Comparison of ENCODE assay signal across 8 cellular contexts in the genomic region with DNA sequence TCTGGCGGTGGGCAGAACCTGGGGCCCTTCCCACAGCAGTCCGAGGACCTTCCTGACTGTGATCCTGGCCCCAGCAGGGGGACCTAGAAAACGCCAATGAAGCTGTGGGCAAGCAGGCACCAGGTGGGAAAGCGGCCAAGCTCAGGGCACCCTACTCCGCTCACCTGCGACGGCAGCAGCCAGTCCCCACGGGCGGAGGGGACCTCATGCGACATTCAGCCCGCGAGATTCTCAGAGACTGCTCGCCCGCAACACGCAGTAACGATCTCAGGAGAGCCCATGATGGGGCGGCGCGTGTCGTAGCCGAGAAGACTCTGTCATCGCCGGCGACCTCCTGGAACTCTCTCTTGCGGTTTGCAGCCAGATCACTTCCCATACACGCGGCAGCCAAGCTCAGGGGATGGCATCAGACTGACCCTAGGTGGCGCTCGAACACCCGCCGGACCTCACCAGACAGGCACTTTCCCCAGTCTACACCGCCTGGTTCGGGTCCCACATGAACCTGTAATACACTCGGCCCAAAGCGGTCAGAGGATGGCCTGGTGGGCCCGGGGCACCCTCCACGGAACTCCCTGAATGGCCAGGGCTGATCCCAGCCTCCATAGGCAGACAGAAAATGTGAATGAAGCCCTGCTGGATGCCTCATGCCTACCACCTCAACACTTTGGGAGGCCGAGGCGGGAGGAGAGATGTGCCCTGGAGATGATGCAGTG. TPM values are rescaled to one million over a fixed set of nuclear protein-coding genes. Genes with fewer than 3 reads are reported as not detected.
DNase-seq lines count a peak whose midpoint lies in the region; ATAC-seq and TF ChIP-seq lines count a peak whose summit lies in the region.

No MANE protein-coding gene starts in this region.

- peak; percentile 93 for ATAC-seq in activated CD8-positive, alpha-beta T cell treated with anti-CD3 and anti-CD28 coated beads for 36 hours

- H3K36me3 ChIP-seq in BLaER1 treated with 17β-estradiol and CSF1 and Interleukin-3, amounts not matched to agents 10 nM and 100 nM: peaks cover 7 to 53% (median 15%) of the 10 kb centered on the region in 11 experiments; a peak in 18 of 22 replicates
- H3K36me3 ChIP-seq in effector memory CD4-positive, alpha-beta T cell (ENCODE audit: control insufficient read depth, insufficient read depth, low read length): no peaks in the 10 kb centered on the region

- intact Hi-C loops in activated CD8-positive, alpha-beta T cell treated with anti-CD3 and anti-CD28 coated beads for 36 hours (cut with micrococcal nuclease): no loop called here

- H3K36me3 Mint-ChIP-seq in activated CD8-positive, alpha-beta T cell treated with anti-CD3 and anti-CD28 coated beads for 36 hours (ENCODE audit: low read depth): peaks cover 28% of the 10 kb centered on the region

- peak overlapping the region in 4 of 10 experiments; percentile 27 to 51 (median 37); a peak in 7 of 20 replicates for H3K4me3 ChIP-seq in BLaER1 treated with 17β-estradiol and CSF1 and Interleukin-3, amounts not matched to agents 10 nM and 100 nM
- H3K4me3 ChIP-seq in effector memory CD4-positive, alpha-beta T cell (ENCODE audit: insufficient read depth, low read depth, low read length, poor library complexity, severe bottlenecking): peak overlapping the region; percentile 35

- H3K4me2 ChIP-seq in BLaER1 treated with 17β-estradiol and CSF1 and Interleukin-3, amounts not matched to agents 10 nM and 100 nM: peak overlapping the region; percentile 68 to 94 (median 79)

- peaks cover 23% of the 10 kb centered on the region for H3K4me1 Mint-ChIP-seq in activated CD8-positive, alpha-beta T cell treated with anti-CD3 and anti-CD28 coated beads for 36 hours (ENCODE audit: low read depth)

- no peaks in the 10 kb centered on the region for H3K27me3 Mint-ChIP-seq in activated CD8-positive, alpha-beta T cell treated with anti-CD3 and anti-CD28 coated beads for 36 hours

- H3K4me1 ChIP-seq in BLaER1 treated with 17β-estradiol and CSF1 and Interleukin-3, amounts not matched to agents 10 nM and 100 nM: peaks cover 5 to 14% (median 10%) of the 10 kb centered on the region in 10 experiments; a peak in 19 of 20 replicates
- peaks cover 5% of the 10 kb centered on the region for H3K4me1 ChIP-seq in effector memory CD4-positive, alpha-beta T cell (ENCODE audit: control insufficient read depth, insufficient read depth, low read length, poor library complexity, severe bottlenecking)

- in situ Hi-C loops in ACHN (cut with HindIII; ENCODE audit: low pct_ligation_motif_present, low pct_unique_long_range_greater_than_20kb, low sequenced_read_pairs): no loop called here

- H3K27me3 ChIP-seq in BLaER1 treated with 17β-estradiol and CSF1 and Interleukin-3, amounts not matched to agents 10 nM and 100 nM: no peaks in the 10 kb centered on the region
- no peaks in the 10 kb centered on the region for H3K27me3 ChIP-seq in effector memory CD4-positive, alpha-beta T cell (replicated peaks; ENCODE audit: control insufficient read depth, insufficient read depth, low read length, poor library complexity, severe bottlenecking)

- peaks cover 0 to 8% (median 0%) of the 10 kb centered on the region in 11 experiments; a peak in 2 of 22 replicates for H4K20me1 ChIP-seq in BLaER1 treated with 17β-estradiol and CSF1 and Interleukin-3, amounts not matched to agents 10 nM and 100 nM

- peak overlapping the region; percentile 84 for H3K27ac Mint-ChIP-seq in activated CD8-positive, alpha-beta T cell treated with anti-CD3 and anti-CD28 coated beads for 36 hours

- peak; percentile 89 for TF ChIP-seq CTCF in activated CD8-positive, alpha-beta T cell treated with anti-CD3 and anti-CD28 coated beads for 36 hours (IDR thresholded peaks at IDR 0.05)

- DNase-seq in H4 (ENCODE audit: low spot score): peak; percentile 78
- peak; percentile 29 for DNase-seq in NCI-H460 (ENCODE audit: extremely low read depth, low read depth)
- DNase-seq in activated CD8-positive, alpha-beta T cell treated with anti-CD3 and anti-CD28 coated beads for 36 hours: peak; percentile 96
- DNase-seq in effector memory CD4-positive, alpha-beta T cell: peak; percentile 67 to 70 (median 67)
- DNase-seq in medulla oblongata (ENCODE audit: extremely low spot score): peak; percentile 82
- DNase-seq in stimulated activated CD4-positive, alpha-beta T cell treated with anti-CD3 and anti-CD28 coated beads, TNF-alpha, amount 100 ng/mL, for 4 hours (ENCODE audit: low read depth in 3 of 3): peak; percentile 71 to 79 (median 77)
- DNase-seq in ACHN: no peak

- peak overlapping the region in 10 of 11 experiments; percentile 15 to 70 (median 59); a peak in 19 of 22 replicates for H3K9ac ChIP-seq in BLaER1 treated with 17β-estradiol and CSF1 and Interleukin-3, amounts not matched to agents 10 nM and 100 nM

- peak overlapping the region; percentile 73 for H3K4me3 Mint-ChIP-seq in activated CD8-positive, alpha-beta T cell treated with anti-CD3 and anti-CD28 coated beads for 36 hours

- peak overlapping the region in 10 of 11 experiments; percentile 29 to 71 (median 55); a peak in 17 of 22 replicates for H3K27ac ChIP-seq in BLaER1 treated with 17β-estradiol and CSF1 and Interleukin-3, amounts not matched to agents 10 nM and 100 nM
- no peak overlapping the region for H3K27ac ChIP-seq in effector memory CD4-positive, alpha-beta T cell (ENCODE audit: insufficient read depth, low read length, poor library complexity, severe bottlenecking)

- no peaks in the 10 kb centered on the region for H3K9me3 Mint-ChIP-seq in activated CD8-positive, alpha-beta T cell treated with anti-CD3 and anti-CD28 coated beads for 36 hours

- POLR2A ChIA-PET in activated CD8-positive, alpha-beta T cell treated with anti-CD3 and anti-CD28 coated beads for 36 hours (lab: Charles Lee): interaction anchor here (1.0 to 1.7 kb wide), 12 partner anchors 9 to 455 kb away, joined by 3 to 7 read pairs (median 4); a partner anchor contains a TSS

- H3K9me3 ChIP-seq in BLaER1 treated with 17β-estradiol and CSF1 and Interleukin-3, amounts not matched to agents 10 nM and 100 nM (replicated peaks in 1 of 11): no peaks in the 10 kb centered on the region
- no peaks in the 10 kb centered on the region for H3K9me3 ChIP-seq in effector memory CD4-positive, alpha-beta T cell (ENCODE audit: control insufficient read depth, low read length)

- CTCF ChIA-PET in activated CD8-positive, alpha-beta T cell treated with anti-CD3 and anti-CD28 coated beads for 36 hours (lab: Charles Lee): interaction anchor here (0.7 to 2.2 kb wide), 21 partner anchors 9 to 957 kb away, joined by 3 to 13 read pairs (median 3); a partner anchor contains a TSS

RNA-seq across cellular contexts. Expression of a gene that starts 26.5 kb away (rescaled TPM):
- total RNA-seq in H4 (2014; rRNA removed; shearing (Covaris generic)): 34.2 and 53.4 TPM in 2 replicates
- 21.5 and 27.7 TPM in 2 replicates for total RNA-seq in NCI-H460 (2014; rRNA removed; shearing (Covaris generic))
- polyA plus RNA-seq in NCI-H460 (2014; cell fraction: nucleus; rRNA removed): 149 and 182 TPM in 2 replicates
- 100 to 1,000 TPM; 127 to 135 TPM for total RNA-seq in activated CD8-positive, alpha-beta T cell treated with anti-CD3 and anti-CD28 coated beads for 36 hours

RNA-seq across cellular contexts. Expression of a gene that starts 26.6 kb away (rescaled TPM):
- 12.8 and 13.7 TPM in 2 replicates for total RNA-seq in H4 (2014; rRNA removed; shearing (Covaris generic))
- 5.8 and 7.7 TPM in 2 replicates for total RNA-seq in NCI-H460 (2014; rRNA removed; shearing (Covaris generic))
- 10.9 and 12.6 TPM in 2 replicates for polyA plus RNA-seq in NCI-H460 (2014; cell fraction: nucleus; rRNA removed)
- total RNA-seq in activated CD8-positive, alpha-beta T cell treated with anti-CD3 and anti-CD28 coated beads for 36 hours: 10 to 100 TPM; 17.5 to 23.2 TPM

RNA-seq across cellular contexts. Expression of a gene that starts 29.3 kb away (rescaled TPM):
- total RNA-seq in H4 (2014; rRNA removed; shearing (Covaris generic)): 8.1 and 8.5 TPM in 2 replicates
- 14.3 and 15.2 TPM in 2 replicates for total RNA-seq in NCI-H460 (2014; rRNA removed; shearing (Covaris generic))
- 6.9 and 9.6 TPM in 2 replicates for polyA plus RNA-seq in NCI-H460 (2014; cell fraction: nucleus; rRNA removed)
- total RNA-seq in activated CD8-positive, alpha-beta T cell treated with anti-CD3 and anti-CD28 coated beads for 36 hours: 10 to 100 TPM; 15.1 to 16.7 TPM

RNA-seq across cellular contexts. Expression of a gene that starts 29.4 kb away (rescaled TPM):
- 2.6 and 5.7 TPM in 2 replicates for total RNA-seq in H4 (2014; rRNA removed; shearing (Covaris generic))
- 1.7 and 1.8 TPM in 2 replicates for total RNA-seq in NCI-H460 (2014; rRNA removed; shearing (Covaris generic))
- polyA plus RNA-seq in NCI-H460 (2014; cell fraction: nucleus; rRNA removed): 0.12 and 0.25 TPM in 2 replicates
- 1 to 10 TPM; 6.8 to 9.3 TPM for total RNA-seq in activated CD8-positive, alpha-beta T cell treated with anti-CD3 and anti-CD28 coated beads for 36 hours

RNA-seq across cellular contexts. Expression of a gene that starts 41.6 kb away (rescaled TPM):
- 65.1 and 100 TPM in 2 replicates for total RNA-seq in H4 (2014; rRNA removed; shearing (Covaris generic))
- total RNA-seq in NCI-H460 (2014; rRNA removed; shearing (Covaris generic)): 75.7 and 83.6 TPM in 2 replicates
- polyA plus RNA-seq in NCI-H460 (2014; cell fraction: nucleus; rRNA removed): 167 and 217 TPM in 2 replicates
- total RNA-seq in activated CD8-positive, alpha-beta T cell treated with anti-CD3 and anti-CD28 coated beads for 36 hours: 100 to 1,000 TPM; 113 TPM
